ENCODE assay signal across 8 cellular contexts in genomic region chr1:55277377-55278130, GRCh38.
DNase-seq lines count a peak whose midpoint lies in the region; ATAC-seq and TF ChIP-seq lines count a peak whose summit lies in the region.

No MANE protein-coding gene starts in this region.

- no peaks in the 10 kb centered on the region for H3K9me3 ChIP-seq in BE2C

- DNase-seq in BE2C: peak; percentile 73
- DNase-seq in GM19238 (ENCODE audit: insufficient read length, low spot score): peak; percentile 46
- DNase-seq in NCI-H510A (lab: John Stamatoyannopoulos, UW): peak; percentile 45
- DNase-seq in activated CD4-positive, alpha-beta T cell treated with anti-CD3 and anti-CD28 coated beads, Interleukin-2, amount 50 U/mL, for 1 hour: peak; percentile 80
- DNase-seq in dermis microvascular lymphatic vessel endothelial cell (ENCODE audit: low read depth in 2 of 2): peak; percentile 55 to 73
- DNase-seq in lung microvascular endothelial cell (ENCODE audit: low read depth in 2 of 2): peak; percentile 74 to 83
- peak; percentile 52 for DNase-seq in stimulated activated CD8-positive, alpha-beta memory T cell treated with anti-CD3 and anti-CD28 coated beads, Interleukin-15, amount 100 ng/mL, for 24 hours (ENCODE audit: low read depth)

- H3K27me3 ChIP-seq in BE2C: no peaks in the 10 kb centered on the region

- peak overlapping the region; percentile 19; the same call in 1 of the 2 replicates for H3K4me3 ChIP-seq in BE2C (ENCODE audit: low read depth, low read length)

- peak; percentile 84 for TF ChIP-seq CTCF in BE2C (IDR thresholded peaks at IDR 0.05; ENCODE audit: low read depth, low read length)

- ATAC-seq in HG03439 (IDR thresholded peaks at IDR 0.05; ENCODE audit: unreplicated experiment): peak; percentile 92

- H3K4me1 ChIP-seq in BE2C: peaks cover 4% of the 10 kb centered on the region; the same call in 1 of the 2 replicates

- H3K36me3 ChIP-seq in BE2C: no peaks in the 10 kb centered on the region

Comparison
In these comparisons a context has a peak if more than half of its experiments do, and no peak if none do; other contexts are left out.
1. Peak in every context shown above with its lines: DNase-seq, ATAC-seq and H3K4me3 ChIP-seq.